ENCODE assay signal across 9 cellular contexts in genomic region chr7:12674861-12675260, GRCh38. TPM values are rescaled to one million over a fixed set of nuclear protein-coding genes. Genes with fewer than 3 reads are reported as not detected.
DNase-seq lines count a peak whose midpoint lies in the region; ATAC-seq, FAIRE-seq and TF ChIP-seq lines count a peak whose summit lies in the region.
"Had no signal": no experiment of that assay in that cellular context is flagged by ENCODE, and none has a peak within 500 bp of the region (broad histone marks: within the 10 kb centered on the region; RNA-seq: fewer than 3 reads in every experiment).

No MANE protein-coding gene starts in this region.

- no peak overlapping the region for H3K27ac Mint-ChIP-seq in Calu3 (ENCODE audit: unreplicated experiment)
- H3K27ac Mint-ChIP-seq in activated T-cell treated with anti-CD3 and anti-CD28 coated beads, Interleukin-2, amount 50 U/mL, for 72 hours: no peak overlapping the region

- intact Hi-C loops in Calu3 (cut with micrococcal nuclease; ENCODE audit: unreplicated experiment): no loop called here
- intact Hi-C loops in kidney (cut with DNase I): no loop called here

- H3K4me3 ChIP-seq in kidney (ENCODE audit: low read length in 2 of 2) (no peak overlapping the region), coronary artery (no peak overlapping the region)

- no peaks in the 10 kb centered on the region for H3K4me1 Mint-ChIP-seq in Calu3 (ENCODE audit: low read depth, unreplicated experiment)
- peaks cover 10% of the 10 kb centered on the region for H3K4me1 Mint-ChIP-seq in activated T-cell treated with anti-CD3 and anti-CD28 coated beads, Interleukin-2, amount 50 U/mL, for 72 hours (ENCODE audit: low read depth)

- BruUV-seq in Calu3 (replicated peaks; lab: Mats Ljungman, UMichigan): no TSS peak

- no peak for TF ChIP-seq CTCF in Calu3 (IDR thresholded peaks at IDR 0.05; ENCODE audit: unreplicated experiment)
- peak; percentile 36 for TF ChIP-seq CTCF in GM20000 (IDR thresholded peaks at IDR 0.05; ENCODE audit: extremely low read depth, missing control alignments)
- TF ChIP-seq CTCF in kidney (IDR thresholded peaks at IDR 0.05; ENCODE audit: borderline replicate concordance, extremely low read depth, insufficient read depth): peak; percentile 29
- no peak for TF ChIP-seq CTCF in coronary artery (IDR thresholded peaks at IDR 0.05)

- H3K36me3 Mint-ChIP-seq in Calu3 (ENCODE audit: insufficient read depth, unreplicated experiment): no peaks in the 10 kb centered on the region
- H3K36me3 Mint-ChIP-seq in activated T-cell treated with anti-CD3 and anti-CD28 coated beads, Interleukin-2, amount 50 U/mL, for 72 hours (ENCODE audit: insufficient read depth in 2 of 2): no peaks in the 10 kb centered on the region

- H3K4me1 ChIP-seq in kidney (ENCODE audit: control insufficient read depth in 1 of 2, insufficient read depth in 1 of 2, low read depth in 1 of 2, low read length in 2 of 2): no peaks in the 10 kb centered on the region

- no peaks in the 10 kb centered on the region for H3K36me3 ChIP-seq in kidney (ENCODE audit: control insufficient read depth in 1 of 2, insufficient read depth in 2 of 2, low read length in 2 of 2)
- H3K36me3 ChIP-seq: neutrophil had no signal

- DNase-seq in Calu3 (peak; percentile 29), GM20000 (ENCODE audit: low spot score) (peak; percentile 22), MV-4-11 (lab: John Stamatoyannopoulos, UW) (peak; percentile 81), kidney (no peak), T1000 (lab: John Stamatoyannopoulos, UW) (no peak), 8988T (no peak), coronary artery (ENCODE audit: low spot score) (no peak)
- DNase-seq in activated T-cell treated with anti-CD3 and anti-CD28 coated beads, Interleukin-2, amount 50 U/mL, for 72 hours: peak; percentile 25 to 47

- CTCF ChIA-PET in Calu3 (lab: Charles Lee): interaction anchor here (0.6 to 1.4 kb wide), 3 partner anchors 13 to 21 kb away, joined by 3 to 4 read pairs (median 3); partner anchors contain the start of gene ARL4A

- peaks cover 17% of the 10 kb centered on the region for H3K9me3 Mint-ChIP-seq in Calu3 (ENCODE audit: low read depth, unreplicated experiment)
- H3K9me3 Mint-ChIP-seq in activated T-cell treated with anti-CD3 and anti-CD28 coated beads, Interleukin-2, amount 50 U/mL, for 72 hours: no peaks in the 10 kb centered on the region

- no peaks in the 10 kb centered on the region for H3K27me3 Mint-ChIP-seq in Calu3 (ENCODE audit: unreplicated experiment)
- H3K27me3 Mint-ChIP-seq in activated T-cell treated with anti-CD3 and anti-CD28 coated beads, Interleukin-2, amount 50 U/mL, for 72 hours (ENCODE audit: low read depth): no peaks in the 10 kb centered on the region

- H3K9ac ChIP-seq in kidney (ENCODE audit: low read length in 2 of 2): no peak overlapping the region

- no peak for FAIRE-seq in kidney (lab: Jason Lieb, UNC)

- ATAC-seq in activated T-cell treated with anti-CD3 and anti-CD28 coated beads, Interleukin-2, amount 50 U/mL, for 72 hours (replicated peaks in 1 of 2): peak; percentile 59 to 73

- H3K4me3 Mint-ChIP-seq in Calu3 (ENCODE audit: low read depth, unreplicated experiment): no peak overlapping the region
- peak overlapping the region in 1 of 2 donors; percentile 9 for H3K4me3 Mint-ChIP-seq in activated T-cell treated with anti-CD3 and anti-CD28 coated beads, Interleukin-2, amount 50 U/mL, for 72 hours

- H3K27ac ChIP-seq in kidney (ENCODE audit: low read depth in 2 of 2, low read length in 2 of 2) (no peak overlapping the region), coronary artery (no peak overlapping the region)
- H3K27ac ChIP-seq: neutrophil had no signal

- H3K9me3 ChIP-seq in kidney (ENCODE audit: control insufficient read depth in 1 of 2, low read length in 2 of 2): peaks cover 0 to 3% of the 10 kb centered on the region in 2 donors
- H3K9me3 ChIP-seq: neutrophil had no signal

RNA-seq across cellular contexts. Expression of gene ARL4A, which starts 12.6 kb away (rescaled TPM):
- total RNA-seq in Calu3 (2022) (30.6 and 31.9 TPM in 2 replicates), kidney (21.6 TPM)
- total RNA-seq in activated T-cell treated with anti-CD3 and anti-CD28 coated beads, Interleukin-2, amount 50 U/mL, for 72 hours: 10 to 100 TPM; 12.1 to 13.5 TPM
- polyA plus RNA-seq in kidney (ENCODE audit: insufficient read depth, low read depth, low replicate concordance): 11.8 TPM

Comparison
In these comparisons a context has a peak if more than half of its experiments do, and no peak if none do; other contexts are left out.
1. DNase-seq: peak in Calu3 (single experiment), GM20000 (single experiment), MV-4-11 (single experiment) and activated T-cell treated with anti-CD3 and anti-CD28 coated beads, Interleukin-2, amount 50 U/mL, for 72 hours (2 of 2); none in kidney (single experiment), T1000 (single experiment), 8988T (single experiment) and coronary artery (single experiment).
2. CTCF ChIP-seq: peak in GM20000 (single experiment) and kidney (single experiment); none in Calu3 (single experiment) and coronary artery (single experiment).